In genomic region chr1:210259496-210259895, GRCh38 we compare ENCODE assay signal across 15 cellular contexts. TPM values are rescaled to one million over a fixed set of nuclear protein-coding genes. Genes with fewer than 3 reads are reported as not detected.
DNase-seq lines count a peak whose midpoint lies in the region; ATAC-seq and TF ChIP-seq lines count a peak whose summit lies in the region.
"Had no signal": no experiment of that assay in that cellular context is flagged by ENCODE, and none has a peak within 500 bp of the region (broad histone marks: within the 10 kb centered on the region; RNA-seq: fewer than 3 reads in every experiment).

No MANE protein-coding gene starts in this region.

- TF ChIP-seq CTCF in HEK293 (tag by site-specific recombination; IDR thresholded peaks at IDR 0.05) (no peak), WTC11 (IDR thresholded peaks at IDR 0.05) (no peak), transverse colon (IDR thresholded peaks at IDR 0.05) (no peak)

- H3K27me3 ChIP-seq in transverse colon, result no peaks in the 10 kb centered on the region
- H3K27me3 ChIP-seq: breast epithelium had no signal

- TF ChIP-seq EP300 in transverse colon (IDR thresholded peaks at IDR 0.05; ENCODE audit: low read depth), result no peak

- H3K9me3 ChIP-seq in HEK293 (ENCODE audit: control insufficient read depth, insufficient read depth, low read depth, low read length), result no peaks in the 10 kb centered on the region
- H3K9me3 ChIP-seq in transverse colon, result no peaks in the 10 kb centered on the region
- H3K9me3 ChIP-seq: breast epithelium, prostate gland had no signal

- peaks cover 16% of the 10 kb centered on the region for H3K4me1 Mint-ChIP-seq in WTC11
- no peaks in the 10 kb centered on the region for H3K4me1 Mint-ChIP-seq in activated CD4-positive, alpha-beta memory T cell treated with anti-CD3 and anti-CD28 coated beads, Interleukin-2, amount 10 ng/mL, durations not matched to agents 7 days and 5 days

- H3K4me3 Mint-ChIP-seq in WTC11, result no peak overlapping the region
- H3K4me3 Mint-ChIP-seq in activated CD4-positive, alpha-beta memory T cell treated with anti-CD3 and anti-CD28 coated beads, Interleukin-2, amount 10 ng/mL, durations not matched to agents 7 days and 5 days, result no peak overlapping the region
- H3K4me3 Mint-ChIP-seq: activated T-helper 1 cell treated with anti-CD3 and anti-CD28 coated beads, Interleukin-12 subunit alpha, Interleukin-12 subunit beta, Interleukin-2, Interleukin-4 antibody, amounts not matched to agents 30 ng/mL and 10 ng/mL and 1 ng/mL, durations not matched to agents 14 hours and 24 hours and 36 hours had no signal

- H3K36me3 ChIP-seq in HEK293 (ENCODE audit: control insufficient read depth in 2 of 2, insufficient read depth in 1 of 2, low read length in 2 of 2) (no peaks in the 10 kb centered on the region), transverse colon (no peaks in the 10 kb centered on the region)
- H3K36me3 ChIP-seq: breast epithelium, prostate gland had no signal

- CTCF ChIA-PET in HEK293 (lab: Yijun Ruan, JAX) (interaction anchor here (0.5 to 1.1 kb wide), 3 partner anchors 15 to 116 kb away, joined by 3 read pairs; no protein-coding TSS in a partner anchor), WTC11 (lab: Charles Lee) (interaction anchor here (0.8 to 1.1 kb wide), 2 partner anchors 33 to 51 kb away, joined by 3 to 5 read pairs; no protein-coding TSS in a partner anchor)
- CTCF ChIA-PET in activated CD4-positive, alpha-beta memory T cell treated with anti-CD3 and anti-CD28 coated beads, Interleukin-2, amount 10 ng/mL, durations not matched to agents 7 days and 5 days (lab: Charles Lee), result interaction anchor here (0.6 kb wide), 1 partner anchor 324 kb away, joined by 3 read pairs; no protein-coding TSS in a partner anchor

- TF ChIP-seq POLR2A in transverse colon (IDR thresholded peaks at IDR 0.05), result no peak

- H3K4me3 ChIP-seq in HEK293 (ENCODE audit: low read depth, low read length) (no peak overlapping the region), transverse colon (no peak overlapping the region)
- H3K4me3 ChIP-seq: breast epithelium, prostate gland had no signal

- H3K27ac ChIP-seq in HEK293 (ENCODE audit: extremely low read depth, low read depth, low read length) (no peak overlapping the region), transverse colon (no peak overlapping the region)
- H3K27ac ChIP-seq: breast epithelium had no signal

- intact Hi-C loops in transverse colon (cut with DNase I; ENCODE audit: low total_unique reads), result no loop called here

- ATAC-seq in WTC11, result no peak

- 56 to 87% methylated on average over 3 to 5 of the region's 5 CpGs for WGBS in transverse colon (ENCODE audit: low coverage in 1 of 2), 2 donors

- peak; percentile 55 for DNase-seq in AG08396 (ENCODE audit: low spot score)
- DNase-seq in WTC11 (ENCODE audit: low spot score), result no peak
- DNase-seq in iris pigment epithelial cell (ENCODE audit: low read depth), result peak; percentile 19
- no peak for DNase-seq in activated CD4-positive, alpha-beta T cell treated with anti-CD3 and anti-CD28 coated beads, Interleukin-2, amount 50 U/mL, for 48 hours
- no peak for DNase-seq in activated CD4-positive, alpha-beta memory T cell treated with anti-CD3 and anti-CD28 coated beads, Interleukin-2, amount 10 ng/mL, durations not matched to agents 7 days and 5 days
- DNase-seq in transverse colon, result no peak
- DNase-seq in medulla oblongata (ENCODE audit: extremely low spot score), result no peak
- DNase-seq: activated CD4-positive, alpha-beta T cell treated with anti-CD3 and anti-CD28 coated beads for 48 hours; mesendoderm; stimulated activated CD4-positive, alpha-beta T cell treated with anti-CD3 and anti-CD28 coated beads, Interleukin-2, amount 100 ng/mL, for 48 hours; stimulated activated naive CD4-positive, alpha-beta T cell had no signal

- peak overlapping the region; percentile 51 for H3K27ac Mint-ChIP-seq in WTC11
- no peak overlapping the region for H3K27ac Mint-ChIP-seq in activated CD4-positive, alpha-beta memory T cell treated with anti-CD3 and anti-CD28 coated beads, Interleukin-2, amount 10 ng/mL, durations not matched to agents 7 days and 5 days
- H3K27ac Mint-ChIP-seq: activated T-helper 1 cell treated with anti-CD3 and anti-CD28 coated beads, Interleukin-12 subunit alpha, Interleukin-12 subunit beta, Interleukin-2, Interleukin-4 antibody, amounts not matched to agents 30 ng/mL and 10 ng/mL and 1 ng/mL, durations not matched to agents 14 hours and 24 hours and 36 hours had no signal

- no peaks in the 10 kb centered on the region for H3K9me3 Mint-ChIP-seq in WTC11
- no peaks in the 10 kb centered on the region for H3K9me3 Mint-ChIP-seq in activated CD4-positive, alpha-beta memory T cell treated with anti-CD3 and anti-CD28 coated beads, Interleukin-2, amount 10 ng/mL, durations not matched to agents 7 days and 5 days
- H3K9me3 Mint-ChIP-seq: activated T-helper 1 cell treated with anti-CD3 and anti-CD28 coated beads, Interleukin-12 subunit alpha, Interleukin-12 subunit beta, Interleukin-2, Interleukin-4 antibody, amounts not matched to agents 30 ng/mL and 10 ng/mL and 1 ng/mL, durations not matched to agents 14 hours and 24 hours and 36 hours had no signal

- in situ Hi-C loops in transverse colon (cut with MboI; ENCODE audit: low pct_ligation_motif_present in 1 of 4, low pct_unique_long_range_greater_than_20kb in 1 of 4, low sequenced_read_pairs in 3 of 4), result no loop called here

- H3K36me3 Mint-ChIP-seq in WTC11, result no peaks in the 10 kb centered on the region
- H3K36me3 Mint-ChIP-seq in activated CD4-positive, alpha-beta memory T cell treated with anti-CD3 and anti-CD28 coated beads, Interleukin-2, amount 10 ng/mL, durations not matched to agents 7 days and 5 days (ENCODE audit: low read depth), result no peaks in the 10 kb centered on the region

- POLR2A ChIA-PET in HEK293 (lab: Yijun Ruan, JAX), result interaction anchor here (0.6 kb wide), 1 partner anchor 22 kb away, joined by 3 read pairs; no protein-coding TSS in a partner anchor
- POLR2A ChIA-PET in WTC11 (lab: Charles Lee), result no interaction called here
- POLR2A ChIA-PET in activated CD4-positive, alpha-beta memory T cell treated with anti-CD3 and anti-CD28 coated beads, Interleukin-2, amount 10 ng/mL, durations not matched to agents 7 days and 5 days (lab: Charles Lee), result no interaction called here

- H3K4me1 ChIP-seq in HEK293 (ENCODE audit: control insufficient read depth, insufficient read depth, low read length), result peaks cover 11% of the 10 kb centered on the region
- peaks cover 4 to 16% (median 6%) of the 10 kb centered on the region in 4 donors for H3K4me1 ChIP-seq in transverse colon
- H3K4me1 ChIP-seq: prostate gland had no signal

- peaks cover 5% of the 10 kb centered on the region; the same call in 1 of the 2 replicates for H3K27me3 Mint-ChIP-seq in WTC11 (ENCODE audit: low read depth)
- H3K27me3 Mint-ChIP-seq in activated CD4-positive, alpha-beta memory T cell treated with anti-CD3 and anti-CD28 coated beads, Interleukin-2, amount 10 ng/mL, durations not matched to agents 7 days and 5 days, result peaks cover 18% of the 10 kb centered on the region

TF ChIP-seq in HEK293, 187 proteins besides CTCF, POLR2A, EP300 and RAD21:
- peak; percentile 79 for TF ChIP-seq ZBTB6 (tag by site-specific recombination; IDR thresholded peaks at IDR 0.05)
- TF ChIP-seq ZBTB21 (tag by site-specific recombination; IDR thresholded peaks at IDR 0.05), result no peak
- no peak for TF ChIP-seq ZNF175 (tag by site-specific recombination; IDR thresholded peaks at IDR 0.05)
- 0 out of 2 replicates have a peak, but pooled peaks have one; percentile 38 for TF ChIP-seq ZNF600 (tag by site-specific recombination; IDR thresholded peaks at IDR 0.05)
- TF ChIP-seq ZBTB48 (tag by site-specific recombination; IDR thresholded peaks at IDR 0.05), result 0 out of 2 replicates have a peak, but pooled peaks have one; percentile 26
- TF ChIP-seq OVOL3 (tag by site-specific recombination; IDR thresholded peaks at IDR 0.05), result no peak
- TF ChIP-seq ZNF114 (tag by site-specific recombination; IDR thresholded peaks at IDR 0.05), result no peak
- no peak for TF ChIP-seq ZNF548 (tag by site-specific recombination; IDR thresholded peaks at IDR 0.05)

TF ChIP-seq in WTC11, 78 proteins besides CTCF, POLR2A, EP300 and RAD21:
- TF ChIP-seq ZNF138 (CRISPR knock-in tag; conservative IDR thresholded peaks at IDR 0.05), result no peak
- TF ChIP-seq ARID4B (CRISPR knock-in tag; IDR thresholded peaks at IDR 0.05; ENCODE audit: borderline replicate concordance), result no peak

RNA-seq across cellular contexts. Expression of gene SERTAD4, which starts 26.9 kb away (rescaled TPM):
- total RNA-seq in WTC11 (2021), result 2.7 to 4.6 TPM (median 2.8 TPM) in 3 replicates
- not detected for total RNA-seq in activated CD4-positive, alpha-beta memory T cell treated with anti-CD3 and anti-CD28 coated beads, Interleukin-2, amount 10 ng/mL, durations not matched to agents 7 days and 5 days
- 1 to 10 TPM in 3 of 4 donors, under 1 TPM in 1; 0.60 to 6.7 (median 2.0) TPM for total RNA-seq in transverse colon
- total RNA-seq: activated T-helper 1 cell treated with anti-CD3 and anti-CD28 coated beads, Interleukin-12 subunit alpha, Interleukin-12 subunit beta, Interleukin-2, Interleukin-4 antibody, amounts not matched to agents 30 ng/mL and 10 ng/mL and 1 ng/mL, durations not matched to agents 14 hours and 24 hours and 36 hours had no signal

Comparison
In these comparisons a context has a peak if more than half of its experiments do, and no peak if none do; other contexts are left out.
1. DNase-seq: peak in AG08396 (single experiment) and iris pigment epithelial cell (single experiment); none in WTC11 (single experiment), activated CD4-positive, alpha-beta T cell treated with anti-CD3 and anti-CD28 coated beads, Interleukin-2, amount 50 U/mL, for 48 hours (0 of 2), activated CD4-positive, alpha-beta memory T cell treated with anti-CD3 and anti-CD28 coated beads, Interleukin-2, amount 10 ng/mL, durations not matched to agents 7 days and 5 days (single experiment), transverse colon (single experiment) and medulla oblongata (single experiment).